11 cellular contexts compared by ENCODE assay signal in genomic region chr20:49786671-49787370, GRCh38. TPM values are rescaled to one million over a fixed set of nuclear protein-coding genes. Genes with fewer than 3 reads are reported as not detected.
DNase-seq lines count a peak whose midpoint lies in the region; ATAC-seq and TF ChIP-seq lines count a peak whose summit lies in the region.
"Had no signal": no experiment of that assay in that cellular context is flagged by ENCODE, and none has a peak within 500 bp of the region (broad histone marks: within the 10 kb centered on the region; RNA-seq: fewer than 3 reads in every experiment).

No MANE protein-coding gene starts in this region.

- H3K27ac ChIP-seq in BLaER1 treated with 17β-estradiol and CSF1 and Interleukin-3, amounts not matched to agents 10 nM and 100 nM = peak overlapping the region in 1 of 11 experiments; percentile 6; a peak in 1 of 22 replicates
- H3K27ac ChIP-seq in brain microvascular endothelial cell (no peak overlapping the region), mesendoderm (ENCODE audit: low read depth, low read length) (no peak overlapping the region), stomach (peak overlapping the region in 2 of 5 donors; percentile 43 to 65)

- H3K9ac ChIP-seq in BLaER1 treated with 17β-estradiol and CSF1 and Interleukin-3, amounts not matched to agents 10 nM and 100 nM = no peak overlapping the region
- no peak overlapping the region for H3K9ac ChIP-seq in mesendoderm (ENCODE audit: low read length)

- H2BK15ac ChIP-seq in mesendoderm (replicated peaks; ENCODE audit: low read depth) = no peak overlapping the region

- H4K5ac ChIP-seq in mesendoderm (ENCODE audit: low read length) = no peak overlapping the region

- WGBS in mesendoderm (ENCODE audit: extremely low coverage, insufficient coverage, low lambda C conversion rate) = no CpG with 5 or more reads among the region's 7 CpGs
- 72 to 83% (median 75%) methylated on average over 7 of the region's 7 CpGs for WGBS in stomach, 5 donors

- no peak overlapping the region for H2BK5ac ChIP-seq in mesendoderm (ENCODE audit: low read length)

- no peaks in the 10 kb centered on the region for H3K79me2 ChIP-seq in mesendoderm (ENCODE audit: control insufficient read depth, insufficient read depth, low read length)

- intact Hi-C loops in stomach (cut with DNase I; ENCODE audit: low total_unique reads) = no loop called here

- H3K23ac ChIP-seq in mesendoderm (ENCODE audit: low read length) = no peak overlapping the region

- peaks cover 0 to 6% (median 0%) of the 10 kb centered on the region in 11 experiments; a peak in 1 of 22 replicates for H4K20me1 ChIP-seq in BLaER1 treated with 17β-estradiol and CSF1 and Interleukin-3, amounts not matched to agents 10 nM and 100 nM

- no peaks in the 10 kb centered on the region for H3K79me1 ChIP-seq in mesendoderm (ENCODE audit: low read length)

- H3K27me3 ChIP-seq in BLaER1 treated with 17β-estradiol and CSF1 and Interleukin-3, amounts not matched to agents 10 nM and 100 nM = peaks cover 0 to 54% (median 0%) of the 10 kb centered on the region in 11 experiments; a peak in 6 of 22 replicates
- H3K27me3 ChIP-seq in brain microvascular endothelial cell (replicated peaks) = no peaks in the 10 kb centered on the region
- H3K27me3 ChIP-seq in mesendoderm (ENCODE audit: insufficient read depth, low read length, poor library complexity) = no peaks in the 10 kb centered on the region
- H3K27me3 ChIP-seq in stomach = no peaks in the 10 kb centered on the region

- H3K4ac ChIP-seq in mesendoderm (ENCODE audit: low read depth, low read length) = no peak overlapping the region

- no peak overlapping the region for H3K56ac ChIP-seq in mesendoderm (ENCODE audit: low read length)

- no peaks in the 10 kb centered on the region for H3K36me3 ChIP-seq in BLaER1 treated with 17β-estradiol and CSF1 and Interleukin-3, amounts not matched to agents 10 nM and 100 nM
- H3K36me3 ChIP-seq in brain microvascular endothelial cell (replicated peaks) = no peaks in the 10 kb centered on the region
- H3K36me3 ChIP-seq in mesendoderm (ENCODE audit: control insufficient read depth, insufficient read depth, low read length) = no peaks in the 10 kb centered on the region
- no peaks in the 10 kb centered on the region for H3K36me3 ChIP-seq in stomach

- DNase-seq in LNCaP clone FGC (ENCODE audit: low read depth) (no peak), brain microvascular endothelial cell (peak; percentile 10), mesendoderm (peak; percentile 29), stomach (no peak)
- DNase-seq in activated CD4-positive, alpha-beta T cell treated with anti-CD3 and anti-CD28 coated beads for 4 hours = no peak
- no peak for DNase-seq in activated T-cell treated with anti-CD3 and anti-CD28 coated beads, Interleukin-2, amount 50 U/mL, for 48 hours
- DNase-seq: retina; stimulated activated CD8-positive, alpha-beta memory T cell treated with anti-CD3 and anti-CD28 coated beads, Interleukin-4, amount 100 ng/mL, for 48 hours; T-helper 9 cell had no signal

- no peak for ATAC-seq in GM21423 (IDR thresholded peaks at IDR 0.05; ENCODE audit: unreplicated experiment)

- no peak for TF ChIP-seq POLR2A in stomach (IDR thresholded peaks at IDR 0.05)

- H2BK120ac ChIP-seq in mesendoderm (ENCODE audit: low read depth, low read length) = no peak overlapping the region

- H3K4me2 ChIP-seq in BLaER1 treated with 17β-estradiol and CSF1 and Interleukin-3, amounts not matched to agents 10 nM and 100 nM = peak overlapping the region; percentile 51 to 83 (median 71)
- H3K4me2 ChIP-seq in mesendoderm (ENCODE audit: low read length) = no peak overlapping the region

- no peak overlapping the region for H4K8ac ChIP-seq in mesendoderm (ENCODE audit: low read depth, low read length)

- no peak for TF ChIP-seq EP300 in stomach (IDR thresholded peaks at IDR 0.05)

- H3K9me3 ChIP-seq in BLaER1 treated with 17β-estradiol and CSF1 and Interleukin-3, amounts not matched to agents 10 nM and 100 nM (replicated peaks in 1 of 11) = no peaks in the 10 kb centered on the region
- H3K9me3 ChIP-seq in stomach = no peaks in the 10 kb centered on the region

- peaks cover 19 to 41% (median 31%) of the 10 kb centered on the region in 10 experiments for H3K4me1 ChIP-seq in BLaER1 treated with 17β-estradiol and CSF1 and Interleukin-3, amounts not matched to agents 10 nM and 100 nM
- H3K4me1 ChIP-seq in mesendoderm (ENCODE audit: control insufficient read depth, low read depth, low read length) (no peaks in the 10 kb centered on the region), stomach (peaks cover 0 to 35% (median 4%) of the 10 kb centered on the region in 4 donors)

- H3K18ac ChIP-seq in mesendoderm (ENCODE audit: low read length) = no peak overlapping the region

- in situ Hi-C loops in brain microvascular endothelial cell (cut with HindIII; ENCODE audit: low pct_ligation_motif_present, low sequenced_read_pairs) = no loop called here

- no peak overlapping the region for H2AK5ac ChIP-seq in mesendoderm (ENCODE audit: low read length)

- H3K4me3 ChIP-seq in BLaER1 treated with 17β-estradiol and CSF1 and Interleukin-3, amounts not matched to agents 10 nM and 100 nM = no peak overlapping the region; a peak in 1 of 20 replicates
- no peak overlapping the region for H3K4me3 ChIP-seq in LNCaP clone FGC (ENCODE audit: low read depth, low read length)
- no peak overlapping the region for H3K4me3 ChIP-seq in brain microvascular endothelial cell (ENCODE audit: low read depth, low read length)
- no peak overlapping the region for H3K4me3 ChIP-seq in mesendoderm (ENCODE audit: low read length)
- H3K4me3 ChIP-seq in stomach = no peak overlapping the region

- 0 out of 2 replicates have a peak, but pooled peaks have one; percentile 15 for TF ChIP-seq CTCF in LNCaP clone FGC (IDR thresholded peaks at IDR 0.05; ENCODE audit: control insufficient read depth, extremely low read depth, insufficient read depth)
- TF ChIP-seq CTCF in brain microvascular endothelial cell (IDR thresholded peaks at IDR 0.05; ENCODE audit: low read depth, low read length, missing control alignments) = peak; percentile 65
- peak in 2 of 7 experiments; percentile 13 to 20 for TF ChIP-seq CTCF in stomach (IDR thresholded peaks at IDR 0.05)

RNA-seq across cellular contexts. Expression of gene SLC9A8, which starts 25.8 kb away (rescaled TPM):
- 3.4 TPM for polyA plus RNA-seq in mesendoderm (2013, experiment 1 of 2)
- polyA plus RNA-seq in mesendoderm (2013, experiment 2 of 2) = 3.3 TPM
- 10 to 100 TPM in 4 of 5 donors, 1 to 10 TPM in 1; 2.7 to 21.0 (median 17.2) TPM for total RNA-seq in stomach
- 1 to 10 TPM; 2.3 to 9.8 (median 2.7) TPM for polyA plus RNA-seq in stomach

Comparison
In these comparisons a context has a peak if more than half of its experiments do, and no peak if none do; other contexts are left out.
1. DNase-seq: peak in brain microvascular endothelial cell (single experiment) and mesendoderm (single experiment); none in LNCaP clone FGC (single experiment), activated CD4-positive, alpha-beta T cell treated with anti-CD3 and anti-CD28 coated beads for 4 hours (0 of 2), activated T-cell treated with anti-CD3 and anti-CD28 coated beads, Interleukin-2, amount 50 U/mL, for 48 hours (0 of 2) and stomach (single experiment).